In genomic region chr5:134077926-134078580, GRCh38 we compare ENCODE assay signal across 18 cellular contexts. TPM values are rescaled to one million over a fixed set of nuclear protein-coding genes. Genes with fewer than 3 reads are reported as not detected.
A peak's percentile ranks its signal among the peaks of the same experiment; 100 is the strongest.
DNase-seq lines count a peak whose midpoint lies in the region; ATAC-seq and TF ChIP-seq lines count a peak whose summit lies in the region.
"Had no signal": no experiment of that assay in that cellular context is flagged by ENCODE, and none has a peak within 500 bp of the region (broad histone marks: within the 10 kb centered on the region; RNA-seq: fewer than 3 reads in every experiment).

No MANE protein-coding gene starts in this region.

- no peak overlapping the region for H3K4me3 ChIP-seq in CD8-positive, alpha-beta T cell (ENCODE audit: low read depth, low read length)
- no peak overlapping the region for H3K4me3 ChIP-seq in naive thymus-derived CD4-positive, alpha-beta T cell (ENCODE audit: low read length)
- no peak overlapping the region for H3K4me3 ChIP-seq in mammary epithelial cell (replicated peaks in 1 of 3; ENCODE audit: insufficient read depth in 1 of 3, low read depth in 2 of 3, low read length in 3 of 3)
- H3K4me3 ChIP-seq: BLaER1 treated with 17β-estradiol and CSF1 and Interleukin-3, amounts not matched to agents 10 nM and 100 nM; testis had no signal

- in situ Hi-C loops in mammary epithelial cell (cut with MboI; ENCODE audit: low sequenced_read_pairs in 2 of 2), result no loop called here

- no peak overlapping the region for H3K9ac ChIP-seq in mammary epithelial cell (ENCODE audit: insufficient read depth, low read length)
- H3K9ac ChIP-seq: BLaER1 treated with 17β-estradiol and CSF1 and Interleukin-3, amounts not matched to agents 10 nM and 100 nM had no signal

- no TSS peak for BruUV-seq in mammary epithelial cell (replicated peaks; lab: Mats Ljungman, UMichigan)

- dilution Hi-C loops in mammary epithelial cell (cut with HindIII; ENCODE audit: low sequenced_read_pairs), result no loop called here

- H3K79me2 ChIP-seq in mammary epithelial cell (ENCODE audit: insufficient read depth, low read length), result no peaks in the 10 kb centered on the region

- no peak overlapping the region for H2AFZ ChIP-seq in mammary epithelial cell (ENCODE audit: low read depth, low read length)

- no peak for TF ChIP-seq CTCF in CD8-positive, alpha-beta T cell (IDR thresholded peaks at IDR 0.05)
- TF ChIP-seq CTCF in mammary epithelial cell (conservative IDR thresholded peaks at IDR 0.05 in 1 of 2, IDR thresholded peaks at IDR 0.05 in 1 of 2; ENCODE audit: extremely low read depth in 1 of 2, insufficient read depth in 1 of 2, low read depth in 1 of 2, low read length in 2 of 2), result no peak

- H3K27me3 Mint-ChIP-seq in T-helper 1 cell treated with Interleukin-12 subunit alpha and Interleukin-12 subunit beta and Interleukin-4 antibody, amounts not matched to agents 30 μg/mL and 1 μg/mL, for 36 hours (ENCODE audit: low read depth), result peaks cover 6% of the 10 kb centered on the region
- no peaks in the 10 kb centered on the region for H3K27me3 Mint-ChIP-seq in CD8-positive, alpha-beta T cell (ENCODE audit: low read depth)
- peaks cover 5% of the 10 kb centered on the region for H3K27me3 Mint-ChIP-seq in activated T-helper 1 cell treated with anti-CD3 and anti-CD28 coated beads, Interleukin-12 subunit alpha, Interleukin-12 subunit beta, Interleukin-2, Interleukin-4 antibody, amounts not matched to agents 30 ng/mL and 10 ng/mL and 1 ng/mL, durations not matched to agents 14 hours and 24 hours and 36 hours (ENCODE audit: insufficient read depth)
- H3K27me3 Mint-ChIP-seq in naive thymus-derived CD4-positive, alpha-beta T cell, result no peaks in the 10 kb centered on the region

- 50% methylated on average over 4 of the region's 8 CpGs for WGBS in mammary epithelial cell (ENCODE audit: low coverage, missing lambda C conversion rate)

- H3K36me3 ChIP-seq in CD8-positive, alpha-beta T cell (ENCODE audit: insufficient read depth, low read length), result no peaks in the 10 kb centered on the region
- no peaks in the 10 kb centered on the region for H3K36me3 ChIP-seq in naive thymus-derived CD4-positive, alpha-beta T cell (ENCODE audit: control insufficient read depth in 2 of 3, insufficient read depth in 3 of 3, low read length in 3 of 3)
- H3K36me3 ChIP-seq in mammary epithelial cell (ENCODE audit: insufficient read depth, low read length), result no peaks in the 10 kb centered on the region
- H3K36me3 ChIP-seq: BLaER1 treated with 17β-estradiol and CSF1 and Interleukin-3, amounts not matched to agents 10 nM and 100 nM had no signal

- peak; percentile 27 for ATAC-seq in CD8-positive, alpha-beta T cell
- ATAC-seq in naive thymus-derived CD4-positive, alpha-beta T cell, result peak; percentile 49
- ATAC-seq in GM18907 (IDR thresholded peaks at IDR 0.05; ENCODE audit: unreplicated experiment), result no peak
- ATAC-seq: left lobe of liver, Panc1 had no signal

- no peaks in the 10 kb centered on the region for H4K20me1 ChIP-seq in mammary epithelial cell (ENCODE audit: insufficient read depth, low read length)
- H4K20me1 ChIP-seq: BLaER1 treated with 17β-estradiol and CSF1 and Interleukin-3, amounts not matched to agents 10 nM and 100 nM had no signal

- CTCF ChIA-PET in CD8-positive, alpha-beta T cell (lab: Charles Lee), result interaction anchor here (0.8 to 2.6 kb wide), 7 partner anchors 10 to 41 kb away, joined by 3 to 10 read pairs (median 4); no protein-coding TSS in a partner anchor
- CTCF ChIA-PET in naive thymus-derived CD4-positive, alpha-beta T cell (lab: Charles Lee), result interaction anchor here (0.8 to 2.3 kb wide), 5 partner anchors 11 to 42 kb away, joined by 3 to 8 read pairs (median 3); no protein-coding TSS in a partner anchor
- CTCF ChIA-PET in mammary epithelial cell (lab: Charles Lee; ENCODE audit: low non-redundant PET), result no interaction called here

- DNase-seq in T-helper 1 cell (no peak), mammary epithelial cell (no peak), glomerular visceral epithelial cell (ENCODE audit: extremely low spot score) (no peak)
- peak in 2 of 7 experiments; percentile 41 to 48 for DNase-seq in CD8-positive, alpha-beta T cell
- DNase-seq in activated T-helper 1 cell treated with anti-CD3 and anti-CD28 coated beads, Interleukin-12 subunit alpha, Interleukin-12 subunit beta, Interleukin-2, Interleukin-4 antibody, amounts not matched to agents 30 ng/mL and 10 ng/mL and 1 ng/mL, durations not matched to agents 14 hours and 24 hours and 36 hours (ENCODE audit: low spot score), result no peak
- peak in 2 of 9 donors; percentile 43 to 45 for DNase-seq in naive thymus-derived CD4-positive, alpha-beta T cell
- DNase-seq: 8988T; activated CD4-positive, CD25-positive, alpha-beta regulatory T cell; activated gamma-delta T cell treated with Interleukin-2 at 50 U/mL for 16 hours; hypothalamus; NCI-H2029; NCI-H510A treated with DMSO at 0.1 percent for 48 hours; testis had no signal

- no peak overlapping the region for H3K4me2 ChIP-seq in mammary epithelial cell (ENCODE audit: insufficient read depth, low read depth, low read length)
- H3K4me2 ChIP-seq: BLaER1 treated with 17β-estradiol and CSF1 and Interleukin-3, amounts not matched to agents 10 nM and 100 nM had no signal

- H3K36me3 Mint-ChIP-seq in T-helper 1 cell treated with Interleukin-12 subunit alpha and Interleukin-12 subunit beta and Interleukin-4 antibody, amounts not matched to agents 30 μg/mL and 1 μg/mL, for 36 hours (ENCODE audit: low read depth), result peaks cover 1% of the 10 kb centered on the region
- no peaks in the 10 kb centered on the region for H3K36me3 Mint-ChIP-seq in CD8-positive, alpha-beta T cell
- H3K36me3 Mint-ChIP-seq in activated T-helper 1 cell treated with anti-CD3 and anti-CD28 coated beads, Interleukin-12 subunit alpha, Interleukin-12 subunit beta, Interleukin-2, Interleukin-4 antibody, amounts not matched to agents 30 ng/mL and 10 ng/mL and 1 ng/mL, durations not matched to agents 14 hours and 24 hours and 36 hours (ENCODE audit: low read depth), result peaks cover 5% of the 10 kb centered on the region
- peaks cover 0 to 10% (median 0%) of the 10 kb centered on the region in 5 donors for H3K36me3 Mint-ChIP-seq in naive thymus-derived CD4-positive, alpha-beta T cell

- H3K27ac ChIP-seq in CD8-positive, alpha-beta T cell (ENCODE audit: low read depth, low read length), result no peak overlapping the region
- H3K27ac ChIP-seq in naive thymus-derived CD4-positive, alpha-beta T cell (ENCODE audit: low read depth, low read length), result peak overlapping the region; percentile 46
- no peak overlapping the region for H3K27ac ChIP-seq in mammary epithelial cell (ENCODE audit: insufficient read depth, low read depth, low read length)
- H3K27ac ChIP-seq: BLaER1 treated with 17β-estradiol and CSF1 and Interleukin-3, amounts not matched to agents 10 nM and 100 nM; testis had no signal

- intact Hi-C loops in CD8-positive, alpha-beta T cell (cut with DNase I, micrococcal nuclease), result loop anchor here in 1 of 2 experiments (5.0 kb wide), 1 partner anchor 36 kb away; no protein-coding TSS in a partner anchor
- intact Hi-C loops in activated T-helper 1 cell treated with anti-CD3 and anti-CD28 coated beads, Interleukin-12 subunit alpha, Interleukin-12 subunit beta, Interleukin-2, Interleukin-4 antibody, amounts not matched to agents 30 ng/mL and 10 ng/mL and 1 ng/mL, durations not matched to agents 14 hours and 24 hours and 36 hours (cut with micrococcal nuclease), result loop anchor here (5.0 kb wide), 1 partner anchor 1124 kb away; no protein-coding TSS in a partner anchor
- intact Hi-C loops in naive thymus-derived CD4-positive, alpha-beta T cell (cut with micrococcal nuclease), result no loop called here
- intact Hi-C loops in mammary epithelial cell (cut with micrococcal nuclease), result no loop called here

- POLR2A ChIA-PET in CD8-positive, alpha-beta T cell (lab: Charles Lee), result interaction anchor here (0.5 to 2.5 kb wide), 6 partner anchors 8 to 73 kb away, joined by 3 to 15 read pairs (median 4); no protein-coding TSS in a partner anchor
- POLR2A ChIA-PET in naive thymus-derived CD4-positive, alpha-beta T cell (lab: Charles Lee), result interaction anchor here (0.8 to 8.4 kb wide), 15 partner anchors 8 to 58 kb away, joined by 3 to 191 read pairs (median 6); partner anchors contain the start of gene TCF7

- no peaks in the 10 kb centered on the region for H3K27me3 ChIP-seq in CD8-positive, alpha-beta T cell (ENCODE audit: insufficient read depth, low read length)
- H3K27me3 ChIP-seq in naive thymus-derived CD4-positive, alpha-beta T cell (ENCODE audit: control insufficient read depth in 2 of 2, insufficient read depth in 2 of 2, low read length in 2 of 2), result no peaks in the 10 kb centered on the region
- no peaks in the 10 kb centered on the region for H3K27me3 ChIP-seq in mammary epithelial cell (ENCODE audit: insufficient read depth, low read length)
- H3K27me3 ChIP-seq: testis had no signal

- H3K4me1 ChIP-seq in CD8-positive, alpha-beta T cell (ENCODE audit: insufficient read depth, low read length), result peaks cover 76% of the 10 kb centered on the region
- H3K4me1 ChIP-seq in naive thymus-derived CD4-positive, alpha-beta T cell (ENCODE audit: control insufficient read depth in 2 of 2, insufficient read depth in 2 of 2, low read length in 2 of 2), result peaks cover 20 to 73% of the 10 kb centered on the region in 2 donors
- no peaks in the 10 kb centered on the region for H3K4me1 ChIP-seq in mammary epithelial cell (ENCODE audit: insufficient read depth, low read length)
- H3K4me1 ChIP-seq: BLaER1 treated with 17β-estradiol and CSF1 and Interleukin-3, amounts not matched to agents 10 nM and 100 nM had no signal

- no peaks in the 10 kb centered on the region for H3K9me3 Mint-ChIP-seq in T-helper 1 cell treated with Interleukin-12 subunit alpha and Interleukin-12 subunit beta and Interleukin-4 antibody, amounts not matched to agents 30 μg/mL and 1 μg/mL, for 36 hours
- H3K9me3 Mint-ChIP-seq in CD8-positive, alpha-beta T cell, result no peaks in the 10 kb centered on the region
- H3K9me3 Mint-ChIP-seq in activated T-helper 1 cell treated with anti-CD3 and anti-CD28 coated beads, Interleukin-12 subunit alpha, Interleukin-12 subunit beta, Interleukin-2, Interleukin-4 antibody, amounts not matched to agents 30 ng/mL and 10 ng/mL and 1 ng/mL, durations not matched to agents 14 hours and 24 hours and 36 hours, result no peaks in the 10 kb centered on the region
- peaks cover 0 to 5% (median 0%) of the 10 kb centered on the region in 11 donors for H3K9me3 Mint-ChIP-seq in naive thymus-derived CD4-positive, alpha-beta T cell

- no peaks in the 10 kb centered on the region for H3K9me3 ChIP-seq in CD8-positive, alpha-beta T cell (ENCODE audit: low read length)
- H3K9me3 ChIP-seq in naive thymus-derived CD4-positive, alpha-beta T cell (ENCODE audit: control insufficient read depth in 2 of 3, low read length in 3 of 3), result no peaks in the 10 kb centered on the region
- H3K9me3 ChIP-seq in mammary epithelial cell (replicated peaks; ENCODE audit: insufficient read depth, low read length), result no peaks in the 10 kb centered on the region
- H3K9me3 ChIP-seq: testis had no signal

- peak overlapping the region; percentile 45 for H3K4me3 Mint-ChIP-seq in T-helper 1 cell treated with Interleukin-12 subunit alpha and Interleukin-12 subunit beta and Interleukin-4 antibody, amounts not matched to agents 30 μg/mL and 1 μg/mL, for 36 hours
- H3K4me3 Mint-ChIP-seq in CD8-positive, alpha-beta T cell, result peak overlapping the region; percentile 44
- H3K4me3 Mint-ChIP-seq in activated T-helper 1 cell treated with anti-CD3 and anti-CD28 coated beads, Interleukin-12 subunit alpha, Interleukin-12 subunit beta, Interleukin-2, Interleukin-4 antibody, amounts not matched to agents 30 ng/mL and 10 ng/mL and 1 ng/mL, durations not matched to agents 14 hours and 24 hours and 36 hours, result no peak overlapping the region
- peak overlapping the region; percentile 59 to 83 (median 78) for H3K4me3 Mint-ChIP-seq in naive thymus-derived CD4-positive, alpha-beta T cell

- peaks cover 34% of the 10 kb centered on the region for H3K4me1 Mint-ChIP-seq in T-helper 1 cell treated with Interleukin-12 subunit alpha and Interleukin-12 subunit beta and Interleukin-4 antibody, amounts not matched to agents 30 μg/mL and 1 μg/mL, for 36 hours (ENCODE audit: low read depth)
- H3K4me1 Mint-ChIP-seq in CD8-positive, alpha-beta T cell (ENCODE audit: low read depth), result peaks cover 73% of the 10 kb centered on the region
- H3K4me1 Mint-ChIP-seq in activated T-helper 1 cell treated with anti-CD3 and anti-CD28 coated beads, Interleukin-12 subunit alpha, Interleukin-12 subunit beta, Interleukin-2, Interleukin-4 antibody, amounts not matched to agents 30 ng/mL and 10 ng/mL and 1 ng/mL, durations not matched to agents 14 hours and 24 hours and 36 hours (ENCODE audit: low read depth), result peaks cover 45% of the 10 kb centered on the region
- H3K4me1 Mint-ChIP-seq in naive thymus-derived CD4-positive, alpha-beta T cell, result peaks cover 43 to 91% (median 83%) of the 10 kb centered on the region in 7 donors

- peak overlapping the region; percentile 75 for H3K27ac Mint-ChIP-seq in T-helper 1 cell treated with Interleukin-12 subunit alpha and Interleukin-12 subunit beta and Interleukin-4 antibody, amounts not matched to agents 30 μg/mL and 1 μg/mL, for 36 hours
- H3K27ac Mint-ChIP-seq in CD8-positive, alpha-beta T cell, result peak overlapping the region; percentile 97
- peak overlapping the region; percentile 53 for H3K27ac Mint-ChIP-seq in activated T-helper 1 cell treated with anti-CD3 and anti-CD28 coated beads, Interleukin-12 subunit alpha, Interleukin-12 subunit beta, Interleukin-2, Interleukin-4 antibody, amounts not matched to agents 30 ng/mL and 10 ng/mL and 1 ng/mL, durations not matched to agents 14 hours and 24 hours and 36 hours
- peak overlapping the region; percentile 90 to 99 (median 97) for H3K27ac Mint-ChIP-seq in naive thymus-derived CD4-positive, alpha-beta T cell

RNA-seq across cellular contexts. Expression of gene TCF7, which starts 36.4 kb away (rescaled TPM):
- 100 to 1,000 TPM; 517 to 538 TPM for total RNA-seq in CD8-positive, alpha-beta T cell
- 76.3 and 77.2 TPM in 2 replicates for total RNA-seq in activated T-helper 1 cell treated with anti-CD3 and anti-CD28 coated beads, Interleukin-12 subunit alpha, Interleukin-12 subunit beta, Interleukin-2, Interleukin-4 antibody, amounts not matched to agents 30 ng/mL and 10 ng/mL and 1 ng/mL, durations not matched to agents 14 hours and 24 hours and 36 hours
- total RNA-seq in naive thymus-derived CD4-positive, alpha-beta T cell, result 1,000 to 10,000 TPM in 2 of 5 experiments, 100 to 1,000 TPM in 3; 203 to 1,066 (median 643) TPM
- polyA plus RNA-seq in naive thymus-derived CD4-positive, alpha-beta T cell, result 100 to 1,000 TPM; 356 to 560 TPM
- total RNA-seq in mammary epithelial cell, result 1 to 10 TPM; 3.3 to 6.5 TPM
- polyA plus RNA-seq in mammary epithelial cell, result 2.0 TPM
- polyA minus RNA-seq in mammary epithelial cell, result 18.8 TPM

Comparison
In these comparisons a context has a peak if more than half of its experiments do, and no peak if none do; other contexts are left out.
1. RNA of gene TCF7, which starts 36.4 kb away (total RNA-seq): 203 to 1,066 TPM in naive thymus-derived CD4-positive, alpha-beta T cell, 517 to 538 TPM in CD8-positive, alpha-beta T cell and 76.3 to 77.2 TPM in activated T-helper 1 cell treated with anti-CD3 and anti-CD28 coated beads, Interleukin-12 subunit alpha, Interleukin-12 subunit beta, Interleukin-2, Interleukin-4 antibody, amounts not matched to agents 30 ng/mL and 10 ng/mL and 1 ng/mL, durations not matched to agents 14 hours and 24 hours and 36 hours; 3.3 to 6.5 TPM in mammary epithelial cell; every median in the first group is over 10 times any median in the second.
2. Peak in every context shown above with its lines, with median percentiles within 50 percentile points of each other: H3K27ac Mint-ChIP-seq.